Comparison of ENCODE assay signal across 17 cellular contexts in the genomic region with DNA sequence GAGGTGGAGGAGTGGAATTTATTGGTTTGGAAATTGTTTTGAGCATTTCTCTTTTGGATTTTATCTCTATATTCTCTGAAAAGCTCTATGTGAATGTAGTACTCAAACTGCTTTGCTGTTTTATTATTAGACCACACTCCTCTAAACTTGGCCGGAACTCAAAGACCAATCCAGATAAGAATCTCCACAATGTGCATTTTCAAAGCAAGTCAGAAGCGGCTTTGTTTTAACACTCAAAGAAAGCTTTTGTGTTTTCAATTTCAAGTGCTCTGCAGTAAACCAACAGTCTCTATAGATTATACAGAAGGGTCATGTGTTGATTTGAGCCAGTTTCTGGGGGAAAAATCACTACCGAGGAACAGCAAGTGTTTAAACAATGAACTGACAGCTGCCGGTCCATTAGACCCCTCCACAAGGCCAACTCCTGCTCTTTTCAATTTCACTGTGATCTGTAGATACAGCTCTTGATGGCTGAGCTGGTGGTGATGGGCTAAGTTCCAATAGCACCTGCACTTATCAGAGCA.
A peak's percentile ranks its signal among the peaks of the same experiment; 100 is the strongest.
DNase-seq lines count a peak whose midpoint lies in the region; ATAC-seq, FAIRE-seq and TF ChIP-seq lines count a peak whose summit lies in the region.
"Had no signal": no experiment of that assay in that cellular context is flagged by ENCODE, and none has a peak within 500 bp of the region (broad histone marks: within the 10 kb centered on the region; RNA-seq: fewer than 3 reads in every experiment).

No MANE protein-coding gene starts in this region.

- H3K27me3 ChIP-seq in endothelial cell of umbilical vein (ENCODE audit: control insufficient read depth in 2 of 2, insufficient read depth in 2 of 2, low read length in 2 of 2) (no peaks in the 10 kb centered on the region), prostate gland (replicated peaks; ENCODE audit: insufficient read depth) (no peaks in the 10 kb centered on the region)
- H3K27me3 ChIP-seq: neutrophil, suprapubic skin had no signal

- H3K9me3 ChIP-seq in endothelial cell of umbilical vein (replicated peaks; ENCODE audit: control insufficient read depth, insufficient read depth, low read length), result no peaks in the 10 kb centered on the region
- H3K9me3 ChIP-seq in prostate gland, result no peaks in the 10 kb centered on the region
- H3K9me3 ChIP-seq: heart right ventricle, neutrophil, spleen, suprapubic skin had no signal

- TF ChIP-seq POLR2A in endothelial cell of umbilical vein (IDR thresholded peaks at IDR 0.05; ENCODE audit: low read depth, low read length), result no peak
- no peak for TF ChIP-seq POLR2A in prostate gland (IDR thresholded peaks at IDR 0.05)

- intact Hi-C loops in endothelial cell of umbilical vein (cut with micrococcal nuclease), result no loop called here
- intact Hi-C loops in prostate gland (cut with DNase I), result no loop called here

- CTCF ChIA-PET in endothelial cell of umbilical vein (lab: Charles Lee), result no interaction called here

- WGBS in prostate gland, result 0% methylated on average over 4 of the region's 4 CpGs

- TF ChIP-seq CTCF in endothelial cell of umbilical vein (IDR thresholded peaks at IDR 0.05; ENCODE audit: extremely low read depth in 1 of 2, insufficient read depth in 1 of 2, low read depth in 1 of 2, low read length in 2 of 2) (no peak), prostate gland (IDR thresholded peaks at IDR 0.05) (no peak)

- no peaks in the 10 kb centered on the region for H4K20me1 ChIP-seq in endothelial cell of umbilical vein (replicated peaks; ENCODE audit: control insufficient read depth, extremely low read depth, insufficient read depth, low read length)

- BruUV-seq in endothelial cell of umbilical vein (replicated peaks; lab: Mats Ljungman, UMichigan), result no TSS peak

- dilution Hi-C loops in endothelial cell of umbilical vein (cut with MboI; ENCODE audit: extremely low pct_ligation_motif_present, low sequenced_read_pairs), result no loop called here

- POLR2A ChIA-PET in endothelial cell of umbilical vein (lab: Charles Lee), result no interaction called here

- H3K4me1 ChIP-seq in endothelial cell of umbilical vein (ENCODE audit: control insufficient read depth, extremely low read depth, insufficient read depth, low read length) (no peaks in the 10 kb centered on the region), prostate gland (replicated peaks) (no peaks in the 10 kb centered on the region)
- H3K4me1 ChIP-seq: spleen, suprapubic skin had no signal

- no peak overlapping the region for H2AFZ ChIP-seq in endothelial cell of umbilical vein (ENCODE audit: low read depth, low read length)
- H2AFZ ChIP-seq: PC-9 had no signal

- DNase-seq in HT1080 (ENCODE audit: low read depth), result peak; percentile 2
- DNase-seq in NCI-H510A (lab: John Stamatoyannopoulos, UW), result peak; percentile 3
- DNase-seq in endothelial cell of umbilical vein (ENCODE audit: low read depth, low spot score), result peak; percentile 1
- DNase-seq in prostate gland (ENCODE audit: low spot score), result peak; percentile 4
- DNase-seq in activated CD4-positive, alpha-beta T cell treated with anti-CD3 and anti-CD28 coated beads for 1 hour, result no peak
- no peak for DNase-seq in midbrain (lab: John Stamatoyannopoulos, UW)
- DNase-seq: activated CD4-positive, alpha-beta T cell treated with anti-CD3 and anti-CD28 coated beads, Interleukin-2, amount 10 ng/mL, durations not matched to agents 7 days and 5 days; heart right ventricle; IMR-90; NCI-H1694 treated with DMSO at 0.1 percent for 48 hours; PC-9; spleen had no signal

- H3K9ac ChIP-seq in endothelial cell of umbilical vein (replicated peaks; ENCODE audit: extremely low read depth, insufficient read depth, low read length), result no peak overlapping the region

- H3K4me2 ChIP-seq in endothelial cell of umbilical vein (ENCODE audit: insufficient read depth, low read length), result no peak overlapping the region
- H3K4me2 ChIP-seq: PC-9 had no signal

- H3K27ac ChIP-seq in endothelial cell of umbilical vein (ENCODE audit: insufficient read depth, low read depth, low read length), result no peak overlapping the region
- no peak overlapping the region for H3K27ac ChIP-seq in prostate gland
- H3K27ac ChIP-seq: heart right ventricle, neutrophil, PC-9, spleen, suprapubic skin had no signal

- no peak overlapping the region for H3K4me3 ChIP-seq in endothelial cell of umbilical vein (replicated peaks in 1 of 3; ENCODE audit: insufficient read depth in 1 of 3, low read depth in 1 of 3, low read length in 3 of 3)
- no peak overlapping the region for H3K4me3 ChIP-seq in prostate gland
- H3K4me3 ChIP-seq: heart right ventricle, PC-9, spleen, suprapubic skin had no signal

- H3K9me1 ChIP-seq in endothelial cell of umbilical vein (replicated peaks; ENCODE audit: control insufficient read depth, extremely low read depth, insufficient read depth, low read length), result no peaks in the 10 kb centered on the region

- H3K79me2 ChIP-seq in endothelial cell of umbilical vein (ENCODE audit: control insufficient read depth, insufficient read depth, low read length), result no peaks in the 10 kb centered on the region

- no peak for FAIRE-seq in endothelial cell of umbilical vein (lab: Jason Lieb, UNC)

- no peaks in the 10 kb centered on the region for H3K36me3 ChIP-seq in endothelial cell of umbilical vein (ENCODE audit: control insufficient read depth in 2 of 2, extremely low read depth in 1 of 2, insufficient read depth in 2 of 2, low read length in 2 of 2)
- no peaks in the 10 kb centered on the region for H3K36me3 ChIP-seq in prostate gland
- H3K36me3 ChIP-seq: heart right ventricle, neutrophil, spleen, suprapubic skin had no signal

- ATAC-seq in GM19397 (IDR thresholded peaks at IDR 0.05; ENCODE audit: unreplicated experiment) (no peak), HG03196 (IDR thresholded peaks at IDR 0.05; ENCODE audit: unreplicated experiment) (no peak)
- ATAC-seq: activated T-helper 17 cell treated with anti-CD3 and anti-CD28 coated beads, Interleukin-2, amount 50 U/mL, for 72 hours; heart right ventricle had no signal

TF ChIP-seq in endothelial cell of umbilical vein, 7 proteins besides CTCF, POLR2A, EP300 and RAD21:
- TF ChIP-seq, protein P1, sequence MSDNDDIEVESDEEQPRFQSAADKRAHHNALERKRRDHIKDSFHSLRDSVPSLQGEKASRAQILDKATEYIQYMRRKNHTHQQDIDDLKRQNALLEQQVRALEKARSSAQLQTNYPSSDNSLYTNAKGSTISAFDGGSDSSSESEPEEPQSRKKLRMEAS (IDR thresholded peaks at IDR 0.05; ENCODE audit: insufficient read depth, insufficient read length), result no peak
- TF ChIP-seq JUN (IDR thresholded peaks at IDR 0.05; ENCODE audit: borderline replicate concordance, insufficient read depth, insufficient read length, low read depth) (no peak), POLR2AphosphoS5 (IDR thresholded peaks at IDR 0.05; ENCODE audit: insufficient read depth, low read depth, low read length) (no peak), FOS (IDR thresholded peaks at IDR 0.05; ENCODE audit: borderline replicate concordance, insufficient read depth, low read length) (no peak), EZH2 (IDR thresholded peaks at IDR 0.05; ENCODE audit: borderline replicate concordance, low read depth, low read length, severe bottlenecking) (no peak), GATA2 (IDR thresholded peaks at IDR 0.05; ENCODE audit: insufficient read depth, insufficient read length, low read depth, low read length) (no peak), MYC (IDR thresholded peaks at IDR 0.05; ENCODE audit: low read depth, low read length) (no peak)

Comparison
In these comparisons a context has a peak if more than half of its experiments do, and no peak if none do; other contexts are left out.
1. DNase-seq: peak in HT1080 (single experiment), NCI-H510A (single experiment), endothelial cell of umbilical vein (single experiment) and prostate gland (single experiment); none in activated CD4-positive, alpha-beta T cell treated with anti-CD3 and anti-CD28 coated beads for 1 hour (single experiment) and midbrain (single experiment).